In genomic region chr2:170928036-170928823, GRCh38 we compare ENCODE assay signal across 8 cellular contexts. TPM values are rescaled to one million over a fixed set of nuclear protein-coding genes. Genes with fewer than 3 reads are reported as not detected.
DNase-seq lines count a peak whose midpoint lies in the region; ATAC-seq and TF ChIP-seq lines count a peak whose summit lies in the region.

No MANE protein-coding gene starts in this region.

- peak overlapping the region; percentile 97 for H3K4me3 Mint-ChIP-seq in chondrocyte (ENCODE audit: unreplicated experiment)

- BruUV-seq in OCI-LY7 (replicated peaks; lab: Mats Ljungman, UMichigan) = TSS peak; percentile 88

- ATAC-seq in upper lobe of right lung (no peak), HG03139 (IDR thresholded peaks at IDR 0.05; ENCODE audit: unreplicated experiment) (no peak)

- H3K14ac ChIP-seq in mesenchymal stem cell (ENCODE audit: low read length in 2 of 2) = no peak overlapping the region

- peak overlapping the region; percentile 87 for H3K9ac ChIP-seq in mesenchymal stem cell (ENCODE audit: low read length)

- H4K8ac ChIP-seq in mesenchymal stem cell (ENCODE audit: low read length) = peak overlapping the region; percentile 81

- H3K79me1 ChIP-seq in mesenchymal stem cell (replicated peaks; ENCODE audit: low read length, poor library complexity, severe bottlenecking) = no peaks in the 10 kb centered on the region

- no peak overlapping the region for H2BK5ac ChIP-seq in mesenchymal stem cell (ENCODE audit: low read depth, low read length, poor library complexity, severe bottlenecking)

- H3K4me3 ChIP-seq in AG09309 (ENCODE audit: control insufficient read depth, low read depth, low read length) = peak overlapping the region; percentile 41
- peak overlapping the region; percentile 1 for H3K4me3 ChIP-seq in GM12875 (ENCODE audit: low read depth, low read length)
- H3K4me3 ChIP-seq in OCI-LY7 (ENCODE audit: low read depth, low read length, poor library complexity, severe bottlenecking) = peak overlapping the region; percentile 59
- peak overlapping the region in 1 of 2 experiments; percentile 91 for H3K4me3 ChIP-seq in mesenchymal stem cell (ENCODE audit: insufficient read depth in 1 of 2, low read depth in 1 of 2, low read length in 2 of 2)
- peak overlapping the region; percentile 94 for H3K4me3 ChIP-seq in upper lobe of right lung

- peaks cover 25% of the 10 kb centered on the region for H4K20me1 ChIP-seq in OCI-LY7 (ENCODE audit: insufficient read depth, low read length)

- no peak overlapping the region for H2BK12ac ChIP-seq in mesenchymal stem cell (ENCODE audit: low read length in 2 of 2)

- CTCF ChIA-PET in OCI-LY7 (lab: Charles Lee; ENCODE audit: unreplicated experiment) = no interaction called here

- peaks cover 37% of the 10 kb centered on the region for H3K4me1 Mint-ChIP-seq in chondrocyte (ENCODE audit: low read depth)

- H3K27ac ChIP-seq in OCI-LY7 (ENCODE audit: low read depth, low read length, poor library complexity, severe bottlenecking) (peak overlapping the region; percentile 62), mesenchymal stem cell (ENCODE audit: low read length, poor library complexity, severe bottlenecking) (peak overlapping the region; percentile 64), upper lobe of right lung (peak overlapping the region; percentile 79)

- peaks cover 23% of the 10 kb centered on the region; the same call in 1 of the 2 replicates for H3K36me3 ChIP-seq in OCI-LY7 (ENCODE audit: insufficient read depth, low read length)
- peaks cover 0 to 2% of the 10 kb centered on the region in 2 experiments for H3K36me3 ChIP-seq in mesenchymal stem cell (ENCODE audit: control insufficient read depth in 1 of 2, insufficient read depth in 2 of 2, low read depth in 1 of 2, low read length in 2 of 2)
- no peaks in the 10 kb centered on the region for H3K36me3 ChIP-seq in upper lobe of right lung

- TF ChIP-seq CTCF in AG09309 (IDR thresholded peaks at IDR 0.05; ENCODE audit: control insufficient read depth, insufficient read depth, low read depth, low read length, missing control alignments) (no peak), GM12875 (IDR thresholded peaks at IDR 0.05; ENCODE audit: borderline replicate concordance, insufficient read depth, low read depth, low read length) (no peak), OCI-LY7 (conservative IDR thresholded peaks at IDR 0.05; ENCODE audit: low read length) (no peak), chondrocyte (IDR thresholded peaks at IDR 0.05) (no peak), upper lobe of right lung (IDR thresholded peaks at IDR 0.05) (no peak), GM13976 (IDR thresholded peaks at IDR 0.05; ENCODE audit: borderline replicate concordance, control extremely low read depth, extremely low read depth, insufficient read depth, missing control alignments) (no peak)

- H3K9me2 ChIP-seq in OCI-LY7 (ENCODE audit: insufficient read depth, low read length) = no peaks in the 10 kb centered on the region

- H3K27ac Mint-ChIP-seq in chondrocyte (ENCODE audit: unreplicated experiment) = peak overlapping the region; percentile 96

- H2AFZ ChIP-seq in OCI-LY7 (ENCODE audit: low read length) (peak overlapping the region; percentile 89), mesenchymal stem cell (ENCODE audit: low read depth, low read length) (peak overlapping the region; percentile 10)

- H2BK15ac ChIP-seq in mesenchymal stem cell (ENCODE audit: low read depth, poor library complexity, severe bottlenecking) = peak overlapping the region; percentile 92

- H3K4me2 ChIP-seq in OCI-LY7 (ENCODE audit: low read length) (peak overlapping the region; percentile 60), mesenchymal stem cell (ENCODE audit: low read length, poor library complexity, severe bottlenecking) (peak overlapping the region; percentile 54)

- H3K79me2 ChIP-seq in OCI-LY7 (ENCODE audit: insufficient read depth, low read depth, low read length) = peaks cover 38% of the 10 kb centered on the region

- POLR2A ChIA-PET in OCI-LY7 (lab: Charles Lee) = interaction anchor here (0.7 to 2.2 kb wide), 6 partner anchors 13 to 885 kb away, joined by 3 to 8 read pairs (median 4); partner anchors contain the start of genes DCAF17, ERICH2 and METTL8

- H3K9me3 Mint-ChIP-seq in chondrocyte (ENCODE audit: low read depth) = no peaks in the 10 kb centered on the region

- no peaks in the 10 kb centered on the region for H3K27me3 Mint-ChIP-seq in chondrocyte (ENCODE audit: low read depth)

- in situ Hi-C loops in GM13976 (cut with MboI; ENCODE audit: low sequenced_read_pairs, unreplicated experiment) = loop anchor here (25.0 kb wide), 1 partner anchor 1184 kb away; the partner anchor contains the start of gene DLX2

- H3K23ac ChIP-seq in mesenchymal stem cell (ENCODE audit: low read length in 2 of 2) = no peak overlapping the region

- no peak overlapping the region for H2BK120ac ChIP-seq in mesenchymal stem cell (ENCODE audit: low read depth, low read length)

- no peak overlapping the region for H2AK5ac ChIP-seq in mesenchymal stem cell (ENCODE audit: low read length, severe bottlenecking)

- H3K9me3 ChIP-seq in OCI-LY7 (ENCODE audit: low read length) (peaks cover 16% of the 10 kb centered on the region; the same call in 1 of the 2 replicates), mesenchymal stem cell (ENCODE audit: control insufficient read depth, low read length) (peaks cover 8% of the 10 kb centered on the region), upper lobe of right lung (no peaks in the 10 kb centered on the region)

- no peak overlapping the region for H3K4ac ChIP-seq in mesenchymal stem cell (ENCODE audit: low read depth in 1 of 2, low read length in 2 of 2)

- H3K36me3 Mint-ChIP-seq in chondrocyte (ENCODE audit: low read depth) = peaks cover 3% of the 10 kb centered on the region

- H3K4me1 ChIP-seq in OCI-LY7 (ENCODE audit: insufficient read depth, low read length, poor library complexity, severe bottlenecking) (peaks cover 34% of the 10 kb centered on the region), mesenchymal stem cell (ENCODE audit: control insufficient read depth, insufficient read depth, low read depth, low read length) (peaks cover 1% of the 10 kb centered on the region), upper lobe of right lung (peaks cover 27% of the 10 kb centered on the region)

- no peaks in the 10 kb centered on the region for H3K27me3 ChIP-seq in mesenchymal stem cell (ENCODE audit: control insufficient read depth in 1 of 2, insufficient read depth in 1 of 2, low read length in 2 of 2)
- no peaks in the 10 kb centered on the region for H3K27me3 ChIP-seq in upper lobe of right lung

- 88% methylated on average over 13 of the region's 17 CpGs for WGBS in mesenchymal stem cell

- no peak overlapping the region for H4K91ac ChIP-seq in mesenchymal stem cell (ENCODE audit: low read length)

- intact Hi-C loops in OCI-LY7 (cut with micrococcal nuclease; ENCODE audit: unreplicated experiment) = loop anchor here (2.0 kb wide), 1 partner anchor 233 kb away; the partner anchor contains the start of gene TLK1
- intact Hi-C loops in upper lobe of right lung (cut with DNase I) = no loop called here

- DNase-seq in AG09309 (ENCODE audit: low read depth) = no peak
- DNase-seq in OCI-LY7 (ENCODE audit: low spot score) = peak; percentile 27
- DNase-seq in chondrocyte (ENCODE audit: low spot score) = no peak
- DNase-seq in mesenchymal stem cell = no peak
- no peak for DNase-seq in upper lobe of right lung
- DNase-seq in GM13976 (ENCODE audit: low spot score) = no peak

- no peak overlapping the region for H3K18ac ChIP-seq in mesenchymal stem cell (ENCODE audit: low read depth in 1 of 2, low read length in 2 of 2)

RNA-seq across cellular contexts. Expression of gene GORASP2, which starts 0.8 kb away (rescaled TPM):
- total RNA-seq in OCI-LY7 (2014; rRNA removed; shearing (Covaris generic)) = 30.7 and 44.2 TPM in 2 replicates
- total RNA-seq in OCI-LY7 (2022) (84.8 and 94.3 TPM in 2 replicates), chondrocyte (117 to 126 TPM (median 125 TPM) in 3 replicates), upper lobe of right lung (69.7 TPM)
- 132 TPM for polyA plus RNA-seq in mesenchymal stem cell (2013, experiment 1 of 2)
- 130 TPM for polyA plus RNA-seq in mesenchymal stem cell (2013, experiment 2 of 2)
